ENCODE assay signal across 12 cellular contexts in the genomic region with DNA sequence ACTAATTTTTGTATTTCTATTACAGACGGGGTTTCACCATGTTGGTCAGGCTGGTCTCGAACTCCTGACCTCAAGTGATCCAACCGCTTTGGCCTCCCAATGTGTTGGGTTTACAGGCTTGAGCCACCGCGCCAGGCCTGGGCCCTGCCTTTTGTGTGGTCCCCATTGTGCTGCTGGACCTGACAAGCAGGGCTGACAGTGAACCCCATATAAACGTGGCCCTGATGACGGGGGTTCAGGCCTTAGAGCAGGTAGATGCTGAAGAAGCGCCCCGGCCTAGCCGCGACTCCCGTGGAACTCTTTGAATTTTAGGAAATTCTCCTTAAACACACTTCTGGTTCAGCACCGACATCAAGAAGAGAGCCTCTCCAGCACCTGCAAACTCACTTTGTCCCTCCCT. TPM values are rescaled to one million over a fixed set of nuclear protein-coding genes. Genes with fewer than 3 reads are reported as not detected.
"Had no signal": no experiment of that assay in that cellular context is flagged by ENCODE, and none has a peak within 500 bp of the region (broad histone marks: within the 10 kb centered on the region; RNA-seq: fewer than 3 reads in every experiment).

No MANE protein-coding gene starts in this region.

RNA-seq across cellular contexts. Expression of a gene that starts 4.7 kb away (rescaled TPM):
- total RNA-seq: smooth muscle cell had no signal
- polyA plus RNA-seq: neural cell, smooth muscle cell had no signal

RNA-seq across cellular contexts. Expression of a gene that starts 8.3 kb away (rescaled TPM):
- total RNA-seq: smooth muscle cell had no signal
- polyA plus RNA-seq: neural cell had no signal

RNA-seq across cellular contexts. Expression of a gene that starts 36.3 kb away (rescaled TPM):
- total RNA-seq: hepatocyte, left ventricle myocardium superior, omental fat pad, skeletal muscle tissue, smooth muscle cell had no signal
- polyA plus RNA-seq: heart right ventricle; mammary epithelial cell; naive thymus-derived CD4-positive, alpha-beta T cell; neural cell; ovary; right cardiac atrium; thymus had no signal
